8 cellular contexts compared by ENCODE assay signal in genomic region chr1:198699167-198700015, GRCh38.
DNase-seq lines count a peak whose midpoint lies in the region; ATAC-seq and TF ChIP-seq lines count a peak whose summit lies in the region.

No MANE protein-coding gene starts in this region.

- no peak overlapping the region for H3K27ac ChIP-seq in brain microvascular endothelial cell

- in situ Hi-C loops in brain microvascular endothelial cell (cut with HindIII; ENCODE audit: low pct_ligation_motif_present, low sequenced_read_pairs): loop anchor here (25.0 kb wide), 1 partner anchor 212 kb away; no protein-coding TSS in a partner anchor

- H3K4me3 ChIP-seq in BJ (ENCODE audit: low read depth, low read length): no peak overlapping the region
- no peak overlapping the region for H3K4me3 ChIP-seq in brain microvascular endothelial cell (ENCODE audit: low read depth, low read length)

- H3K27me3 ChIP-seq in BJ (ENCODE audit: control insufficient read depth, insufficient read depth, low read length) (no peaks in the 10 kb centered on the region), brain microvascular endothelial cell (replicated peaks) (no peaks in the 10 kb centered on the region)

- CTCF ChIA-PET in BJ (lab: Yijun Ruan, JAX): interaction anchor here (0.7 to 3.1 kb wide), 5 partner anchors 9 to 1174 kb away, joined by 3 to 12 read pairs (median 4); no protein-coding TSS in a partner anchor

- POLR2A ChIA-PET in BJ (lab: Charles Lee): no interaction called here

- DNase-seq in BJ (ENCODE audit: low read depth) (no peak), HPDE6-E6E7 (ENCODE audit: extremely low spot score) (peak; percentile 54), UCSD-AML1 (lab: John Stamatoyannopoulos, UW; ENCODE audit: unreplicated experiment) (peak; percentile 3), brain microvascular endothelial cell (peak; percentile 36), kidney glomerular epithelial cell (lab: John Stamatoyannopoulos, UW) (peak; percentile 58)
- peak; percentile 83 for DNase-seq in stimulated activated CD4-positive, alpha-beta T cell treated with anti-CD3 and anti-CD28 coated beads, Interleukin-4, amount 100 ng/mL, for 24 hours

- no peaks in the 10 kb centered on the region for H3K36me3 ChIP-seq in BJ (ENCODE audit: control insufficient read depth, insufficient read depth, low read length)
- H3K36me3 ChIP-seq in brain microvascular endothelial cell (replicated peaks): no peaks in the 10 kb centered on the region

- TF ChIP-seq CTCF in BJ (IDR thresholded peaks at IDR 0.05; ENCODE audit: insufficient read depth, low read depth, low read length) (peak; percentile 82), brain microvascular endothelial cell (IDR thresholded peaks at IDR 0.05; ENCODE audit: low read depth, low read length, missing control alignments) (peak; percentile 96)

- ATAC-seq in GM18861 (IDR thresholded peaks at IDR 0.05; ENCODE audit: unreplicated experiment) (no peak), GM21737 (IDR thresholded peaks at IDR 0.05; ENCODE audit: unreplicated experiment) (no peak)
